35 cellular contexts compared by ENCODE assay signal in the genomic region with DNA sequence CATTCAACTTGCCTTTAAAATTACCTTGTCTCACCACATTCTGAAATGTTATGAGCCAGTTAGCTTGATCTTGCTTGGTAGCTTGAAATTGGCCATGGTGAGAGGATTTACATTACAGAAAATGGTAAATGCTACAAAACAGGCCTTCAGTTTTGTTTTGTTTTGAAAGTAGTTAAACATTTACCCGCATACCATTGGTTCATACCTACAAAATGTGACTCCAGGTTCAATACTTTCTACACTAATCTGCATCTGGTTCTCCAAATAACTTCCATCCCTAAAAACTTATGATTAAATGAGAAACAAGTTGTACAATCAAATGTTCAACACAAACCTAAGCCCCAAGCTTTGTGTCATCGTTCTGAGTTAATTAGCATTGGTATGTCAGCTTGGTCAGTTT.
"Had no signal": no experiment of that assay in that cellular context is flagged by ENCODE, and none has a peak within 500 bp of the region (broad histone marks: within the 10 kb centered on the region; RNA-seq: fewer than 3 reads in every experiment).

No MANE protein-coding gene starts in this region.

- H3K27me3 ChIP-seq: MG63 had no signal

- H3K4me3 ChIP-seq: MG63 had no signal

- H3K9me3 ChIP-seq: MG63 had no signal

- DNase-seq: Karpas-422, Kasumi-1, MG63, MM.1S, MV-4-11, NCI-H1048, NCI-H1092, NCI-H1092 treated with DMSO at 0.1 percent for 48 hours, NCI-H1105, NCI-H1105 treated with DMSO at 0.1 percent for 48 hours, NCI-H1417, NCI-H1417 treated with DMSO at 0.1 percent for 48 hours, NCI-H1436, NCI-H1436 treated with DMSO at 0.1 percent for 48 hours, NCI-H146, NCI-H1694, NCI-H1694 treated with DMSO at 0.1 percent for 48 hours, NCI-H187, NCI-H187 treated with DMSO at 0.1 percent for 48 hours, NCI-H1930, NCI-H2029, NCI-H2029 treated with DMSO at 0.1 percent for 48 hours, NCI-H2081, NCI-H2081 treated with DMSO at 0.1 percent for 48 hours, NCI-H2107, NCI-H2171, NCI-H2171 treated with DMSO at 0.1 percent for 48 hours, NCI-H2227 treated with DMSO at 0.1 percent for 48 hours, NCI-H226, NCI-H345, NCI-H446, NCI-H446 treated with DMSO at 0.1 percent for 48 hours, NCI-H510A, NCI-H510A treated with DMSO at 0.1 percent for 48 hours, NCI-H524 had no signal
